In genomic region chr20:50260480-50261221, GRCh38 we compare ENCODE assay signal across 8 cellular contexts.
DNase-seq lines count a peak whose midpoint lies in the region; ATAC-seq and TF ChIP-seq lines count a peak whose summit lies in the region.

No MANE protein-coding gene starts in this region.

- BruUV-seq in OCI-LY7 (replicated peaks; lab: Mats Ljungman, UMichigan), result no TSS peak

- TF ChIP-seq POLR2A in upper lobe of left lung (IDR thresholded peaks at IDR 0.05), result no peak

- H3K27ac ChIP-seq in RWPE2 (ENCODE audit: poor library complexity, severe bottlenecking), result no peak overlapping the region
- peak overlapping the region; percentile 69 to 85 (median 78) for H3K27ac ChIP-seq in upper lobe of left lung
- H3K27ac ChIP-seq in OCI-LY7 (ENCODE audit: low read depth, low read length, poor library complexity, severe bottlenecking), result no peak overlapping the region

- no peak overlapping the region for H2AFZ ChIP-seq in OCI-LY7 (ENCODE audit: low read length)

- H3K9me3 Mint-ChIP-seq in activated naive CD4-positive, alpha-beta T cell treated with anti-CD3 and anti-CD28 coated beads for 36 hours, result no peaks in the 10 kb centered on the region

- peak overlapping the region; percentile 8 for H3K27ac Mint-ChIP-seq in activated naive CD4-positive, alpha-beta T cell treated with anti-CD3 and anti-CD28 coated beads for 36 hours

- H4K20me1 ChIP-seq in OCI-LY7 (ENCODE audit: insufficient read depth, low read length), result no peaks in the 10 kb centered on the region

- no peaks in the 10 kb centered on the region for H3K27me3 ChIP-seq in RWPE2 (ENCODE audit: insufficient read depth, poor library complexity, severe bottlenecking)
- no peaks in the 10 kb centered on the region for H3K27me3 ChIP-seq in upper lobe of left lung

- no peak for TF ChIP-seq EP300 in upper lobe of left lung (IDR thresholded peaks at IDR 0.05)

- intact Hi-C loops in activated naive CD4-positive, alpha-beta T cell treated with anti-CD3 and anti-CD28 coated beads for 36 hours (cut with micrococcal nuclease), result no loop called here
- intact Hi-C loops in left colon (cut with DNase I, micrococcal nuclease) (no loop called here), OCI-LY7 (cut with micrococcal nuclease; ENCODE audit: unreplicated experiment) (no loop called here)

- H3K9me3 ChIP-seq in RWPE2 (ENCODE audit: severe bottlenecking) (no peaks in the 10 kb centered on the region), upper lobe of left lung (no peaks in the 10 kb centered on the region), OCI-LY7 (ENCODE audit: low read length) (no peaks in the 10 kb centered on the region)

- no peaks in the 10 kb centered on the region for H3K79me2 ChIP-seq in OCI-LY7 (ENCODE audit: insufficient read depth, low read depth, low read length)

- H3K4me3 ChIP-seq in RWPE2 (ENCODE audit: severe bottlenecking) (no peak overlapping the region), upper lobe of left lung (no peak overlapping the region), OCI-LY7 (ENCODE audit: low read depth, low read length, poor library complexity, severe bottlenecking) (no peak overlapping the region)

- ATAC-seq in RWPE2 (ENCODE audit: low read depth) (0 out of 3 replicates have a peak, but pooled peaks have one; percentile 6), left colon (peak; percentile 37), upper lobe of left lung (ENCODE audit: low FRiP score in 2 of 2) (peak; percentile 56 to 71)

- POLR2A ChIA-PET in OCI-LY7 (lab: Charles Lee), result no interaction called here

- H3K4me3 Mint-ChIP-seq in activated naive CD4-positive, alpha-beta T cell treated with anti-CD3 and anti-CD28 coated beads for 36 hours, result no peak overlapping the region

- peaks cover 2% of the 10 kb centered on the region for H3K4me1 Mint-ChIP-seq in activated naive CD4-positive, alpha-beta T cell treated with anti-CD3 and anti-CD28 coated beads for 36 hours (ENCODE audit: low read depth)

- DNase-seq in activated naive CD4-positive, alpha-beta T cell treated with anti-CD3 and anti-CD28 coated beads for 36 hours, result no peak
- no peak for DNase-seq in activated naive CD4-positive, alpha-beta T cell treated with anti-CD3 and anti-CD28 coated beads, Interleukin-2, amount 50 U/mL, for 16 hours
- peak; percentile 79 for DNase-seq in RWPE2 (ENCODE audit: low spot score)
- no peak for DNase-seq in left colon
- peak in 1 of 2 donors; percentile 60 for DNase-seq in upper lobe of left lung
- no peak for DNase-seq in NCI-H1105 treated with DMSO at 0.1 percent for 48 hours (lab: John Stamatoyannopoulos, UW)
- DNase-seq in OCI-LY7 (ENCODE audit: low spot score), result no peak
- no peak for DNase-seq in iPS-NIHi11 (ENCODE audit: low spot score)

- no peaks in the 10 kb centered on the region for H3K27me3 Mint-ChIP-seq in activated naive CD4-positive, alpha-beta T cell treated with anti-CD3 and anti-CD28 coated beads for 36 hours (ENCODE audit: low read depth)

- WGBS in upper lobe of left lung, 2 donors, result 53 to 74% methylated on average over 8 of the region's 8 CpGs

- H3K4me2 ChIP-seq in OCI-LY7 (ENCODE audit: low read length), result no peak overlapping the region

- no peaks in the 10 kb centered on the region for H3K4me1 ChIP-seq in RWPE2 (ENCODE audit: insufficient read depth, poor library complexity, severe bottlenecking)
- peaks cover 10 to 24% (median 14%) of the 10 kb centered on the region in 4 donors for H3K4me1 ChIP-seq in upper lobe of left lung
- H3K4me1 ChIP-seq in OCI-LY7 (ENCODE audit: insufficient read depth, low read length, poor library complexity, severe bottlenecking), result no peaks in the 10 kb centered on the region

- H3K36me3 ChIP-seq in RWPE2 (ENCODE audit: low read depth) (no peaks in the 10 kb centered on the region), upper lobe of left lung (no peaks in the 10 kb centered on the region), OCI-LY7 (ENCODE audit: insufficient read depth, low read length) (no peaks in the 10 kb centered on the region)

- CTCF ChIA-PET in activated naive CD4-positive, alpha-beta T cell treated with anti-CD3 and anti-CD28 coated beads for 36 hours (lab: Charles Lee), result interaction anchor here (1.2 kb wide), 1 partner anchor 75 kb away, joined by 3 read pairs; no protein-coding TSS in a partner anchor
- CTCF ChIA-PET in OCI-LY7 (lab: Charles Lee; ENCODE audit: unreplicated experiment), result no interaction called here

- no peak for TF ChIP-seq CTCF in RWPE2 (IDR thresholded peaks at IDR 0.05; ENCODE audit: poor library complexity, severe bottlenecking)
- TF ChIP-seq CTCF in upper lobe of left lung (IDR thresholded peaks at IDR 0.05), result no peak
- no peak for TF ChIP-seq CTCF in OCI-LY7 (conservative IDR thresholded peaks at IDR 0.05; ENCODE audit: low read length)

- no peaks in the 10 kb centered on the region for H3K9me2 ChIP-seq in OCI-LY7 (ENCODE audit: insufficient read depth, low read length)

- no peaks in the 10 kb centered on the region for H3K36me3 Mint-ChIP-seq in activated naive CD4-positive, alpha-beta T cell treated with anti-CD3 and anti-CD28 coated beads for 36 hours (ENCODE audit: low read depth)

Comparison
In these comparisons a context has a peak if more than half of its experiments do, and no peak if none do; other contexts are left out.
1. ATAC-seq: peak in every context shown above with its lines; median percentile 64 in upper lobe of left lung; 37 in left colon; 6 in RWPE2.
2. H3K27ac ChIP-seq: peak in upper lobe of left lung (4 of 4); none in RWPE2 (single experiment) and OCI-LY7 (single experiment).